In the genomic region with DNA sequence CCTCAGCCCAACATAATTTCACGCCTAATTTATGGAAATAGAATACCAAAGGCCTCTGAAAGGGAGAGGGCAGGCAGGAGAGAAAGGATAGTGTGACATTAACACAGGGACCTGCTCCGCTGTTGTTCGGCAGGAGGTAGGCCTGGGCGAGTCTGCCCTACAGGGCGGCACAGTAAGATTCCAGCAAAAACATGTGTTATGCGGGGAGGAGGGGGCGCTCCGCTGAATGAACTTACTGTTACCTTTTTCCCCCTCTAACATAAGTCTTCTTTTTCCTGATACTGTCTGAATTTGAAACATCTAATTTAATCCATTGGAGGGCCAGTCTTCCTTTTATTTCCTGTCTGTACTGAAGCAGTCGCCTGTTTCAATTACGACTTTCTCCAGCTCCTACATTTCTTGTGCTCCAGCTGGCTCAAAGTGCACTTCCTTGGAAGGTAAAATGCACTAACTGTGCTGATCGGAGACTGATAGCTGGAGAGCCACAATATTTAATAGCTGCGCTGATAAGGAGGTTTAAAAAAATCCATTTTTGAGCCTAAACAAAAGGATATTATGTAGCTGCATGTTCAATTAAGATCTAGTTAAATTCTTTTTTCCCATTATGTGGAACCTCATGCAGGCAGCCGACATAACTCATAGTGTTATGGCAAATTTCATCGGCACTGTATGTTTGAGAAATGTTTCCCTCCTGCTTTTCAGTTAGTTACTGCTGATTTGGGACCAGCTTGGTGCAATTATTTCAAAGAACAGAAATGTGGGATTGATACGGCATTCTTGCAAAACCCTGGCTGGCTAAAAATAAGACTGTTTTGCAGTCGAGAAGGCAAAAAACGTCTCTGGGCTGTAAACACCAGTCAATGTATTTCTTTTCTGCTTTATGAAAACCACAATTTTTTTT, we compare ENCODE assay signal across 1 cellular context.
TF ChIP-seq lines count a peak whose summit lies in the region.

No MANE protein-coding gene starts in this region.

TF ChIP-seq in GM23338, 12 proteins besides CTCF, POLR2A, EP300 and RAD21:
- no peak for TF ChIP-seq EZH2phosphoT487 (IDR thresholded peaks at IDR 0.05; ENCODE audit: unreplicated experiment)
- no peak for TF ChIP-seq JUNB (IDR thresholded peaks at IDR 0.05; ENCODE audit: unreplicated experiment)
- TF ChIP-seq STAT1 (IDR thresholded peaks at IDR 0.05; ENCODE audit: unreplicated experiment) = no peak
- no peak for TF ChIP-seq EZH2 (IDR thresholded peaks at IDR 0.05; ENCODE audit: low read depth, unreplicated experiment)
- TF ChIP-seq POLR2AphosphoS5 (IDR thresholded peaks at IDR 0.05; ENCODE audit: low read depth) = no peak
- TF ChIP-seq, protein P1, sequence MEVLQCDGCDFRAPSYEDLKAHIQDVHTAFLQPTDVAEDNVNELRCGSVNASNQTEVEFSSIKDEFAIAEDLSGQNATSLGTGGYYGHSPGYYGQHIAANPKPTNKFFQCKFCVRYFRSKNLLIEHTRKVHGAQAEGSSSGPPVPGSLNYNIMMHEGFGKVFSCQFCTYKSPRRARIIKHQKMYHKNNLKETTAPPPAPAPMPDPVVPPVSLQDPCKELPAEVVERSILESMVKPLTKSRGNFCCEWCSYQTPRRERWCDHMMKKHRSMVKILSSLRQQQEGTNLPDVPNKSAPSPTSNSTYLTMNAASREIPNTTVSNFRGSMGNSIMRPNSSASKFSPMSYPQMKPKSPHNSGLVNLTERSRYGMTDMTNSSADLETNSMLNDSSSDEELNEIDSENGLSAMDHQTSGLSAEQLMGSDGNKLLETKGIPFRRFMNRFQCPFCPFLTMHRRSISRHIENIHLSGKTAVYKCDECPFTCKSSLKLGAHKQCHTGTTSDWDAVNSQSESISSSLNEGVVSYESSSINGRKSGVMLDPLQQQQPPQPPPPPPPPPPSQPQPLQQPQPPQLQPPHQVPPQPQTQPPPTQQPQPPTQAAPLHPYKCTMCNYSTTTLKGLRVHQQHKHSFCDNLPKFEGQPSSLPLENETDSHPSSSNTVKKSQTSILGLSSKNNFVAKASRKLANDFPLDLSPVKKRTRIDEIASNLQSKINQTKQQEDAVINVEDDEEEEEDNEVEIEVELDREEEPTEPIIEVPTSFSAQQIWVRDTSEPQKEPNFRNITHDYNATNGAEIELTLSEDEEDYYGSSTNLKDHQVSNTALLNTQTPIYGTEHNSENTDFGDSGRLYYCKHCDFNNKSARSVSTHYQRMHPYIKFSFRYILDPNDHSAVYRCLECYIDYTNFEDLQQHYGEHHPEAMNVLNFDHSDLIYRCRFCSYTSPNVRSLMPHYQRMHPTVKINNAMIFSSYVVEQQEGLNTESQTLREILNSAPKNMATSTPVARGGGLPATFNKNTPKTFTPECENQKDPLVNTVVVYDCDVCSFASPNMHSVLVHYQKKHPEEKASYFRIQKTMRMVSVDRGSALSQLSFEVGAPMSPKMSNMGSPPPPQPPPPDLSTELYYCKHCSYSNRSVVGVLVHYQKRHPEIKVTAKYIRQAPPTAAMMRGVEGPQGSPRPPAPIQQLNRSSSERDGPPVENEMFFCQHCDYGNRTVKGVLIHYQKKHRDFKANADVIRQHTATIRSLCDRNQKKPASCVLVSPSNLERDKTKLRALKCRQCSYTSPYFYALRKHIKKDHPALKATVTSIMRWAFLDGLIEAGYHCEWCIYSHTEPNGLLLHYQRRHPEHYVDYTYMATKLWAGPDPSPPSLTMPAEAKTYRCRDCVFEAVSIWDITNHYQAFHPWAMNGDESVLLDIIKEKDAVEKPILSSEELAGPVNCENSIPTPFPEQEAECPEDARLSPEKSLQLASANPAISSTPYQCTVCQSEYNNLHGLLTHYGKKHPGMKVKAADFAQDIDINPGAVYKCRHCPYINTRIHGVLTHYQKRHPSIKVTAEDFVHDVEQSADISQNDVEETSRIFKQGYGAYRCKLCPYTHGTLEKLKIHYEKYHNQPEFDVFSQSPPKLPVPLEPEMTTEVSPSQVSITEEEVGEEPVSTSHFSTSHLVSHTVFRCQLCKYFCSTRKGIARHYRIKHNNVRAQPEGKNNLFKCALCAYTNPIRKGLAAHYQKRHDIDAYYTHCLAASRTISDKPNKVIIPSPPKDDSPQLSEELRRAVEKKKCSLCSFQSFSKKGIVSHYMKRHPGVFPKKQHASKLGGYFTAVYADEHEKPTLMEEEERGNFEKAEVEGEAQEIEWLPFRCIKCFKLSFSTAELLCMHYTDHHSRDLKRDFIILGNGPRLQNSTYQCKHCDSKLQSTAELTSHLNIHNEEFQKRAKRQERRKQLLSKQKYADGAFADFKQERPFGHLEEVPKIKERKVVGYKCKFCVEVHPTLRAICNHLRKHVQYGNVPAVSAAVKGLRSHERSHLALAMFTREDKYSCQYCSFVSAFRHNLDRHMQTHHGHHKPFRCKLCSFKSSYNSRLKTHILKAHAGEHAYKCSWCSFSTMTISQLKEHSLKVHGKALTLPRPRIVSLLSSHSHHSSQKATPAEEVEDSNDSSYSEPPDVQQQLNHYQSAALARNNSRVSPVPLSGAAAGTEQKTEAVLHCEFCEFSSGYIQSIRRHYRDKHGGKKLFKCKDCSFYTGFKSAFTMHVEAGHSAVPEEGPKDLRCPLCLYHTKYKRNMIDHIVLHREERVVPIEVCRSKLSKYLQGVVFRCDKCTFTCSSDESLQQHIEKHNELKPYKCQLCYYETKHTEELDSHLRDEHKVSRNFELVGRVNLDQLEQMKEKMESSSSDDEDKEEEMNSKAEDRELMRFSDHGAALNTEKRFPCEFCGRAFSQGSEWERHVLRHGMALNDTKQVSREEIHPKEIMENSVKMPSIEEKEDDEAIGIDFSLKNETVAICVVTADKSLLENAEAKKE (CRISPR knock-in tag; IDR thresholded peaks at IDR 0.05) = no peak
- no peak for TF ChIP-seq ZNF114 (CRISPR knock-in tag; IDR thresholded peaks at IDR 0.05)
